9 cellular contexts compared by ENCODE assay signal in the genomic region with DNA sequence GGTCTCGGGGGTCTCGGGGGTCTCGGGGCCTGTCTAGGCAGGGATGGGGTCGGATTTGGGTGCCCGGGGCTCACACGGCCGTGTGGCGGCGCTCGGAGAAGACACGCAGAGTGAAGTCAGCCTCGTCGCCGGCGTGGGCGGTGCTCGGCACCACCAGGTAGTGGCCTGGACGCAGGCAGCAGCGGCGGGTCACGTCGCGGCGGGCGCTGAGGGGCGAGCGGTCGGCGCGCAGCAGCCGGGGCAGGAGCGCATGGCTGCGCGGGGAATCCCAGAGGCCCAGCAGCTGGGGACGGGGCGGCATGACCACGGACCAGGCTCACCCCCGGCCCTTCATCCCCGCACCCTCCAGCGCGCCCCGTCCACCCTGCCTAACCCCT. TPM values are rescaled to one million over a fixed set of nuclear protein-coding genes. Genes with fewer than 3 reads are reported as not detected.
A peak's percentile ranks its signal among the peaks of the same experiment; 100 is the strongest.
DNase-seq lines count a peak whose midpoint lies in the region; ATAC-seq, FAIRE-seq and TF ChIP-seq lines count a peak whose summit lies in the region.
"Had no signal": no experiment of that assay in that cellular context is flagged by ENCODE, and none has a peak within 500 bp of the region (broad histone marks: within the 10 kb centered on the region; RNA-seq: fewer than 3 reads in every experiment).

No MANE protein-coding gene starts in this region.

- TF ChIP-seq POLR2A in endothelial cell of umbilical vein (IDR thresholded peaks at IDR 0.05; ENCODE audit: low read depth, low read length), result no peak

- peaks cover 9% of the 10 kb centered on the region for H3K36me3 Mint-ChIP-seq in nephron progenitor cell (ENCODE audit: low read depth)

- peaks cover 13% of the 10 kb centered on the region for H3K4me1 Mint-ChIP-seq in nephron progenitor cell

- no peak overlapping the region for H3K9ac ChIP-seq in HUES6 (ENCODE audit: low read length)
- H3K9ac ChIP-seq in endothelial cell of umbilical vein (replicated peaks; ENCODE audit: extremely low read depth, insufficient read depth, low read length), result no peak overlapping the region

- no peak overlapping the region for H3K27ac Mint-ChIP-seq in nephron progenitor cell

- dilution Hi-C loops in endothelial cell of umbilical vein (cut with MboI; ENCODE audit: extremely low pct_ligation_motif_present, low sequenced_read_pairs), result no loop called here

- H3K9me1 ChIP-seq in endothelial cell of umbilical vein (replicated peaks; ENCODE audit: control insufficient read depth, extremely low read depth, insufficient read depth, low read length), result no peaks in the 10 kb centered on the region

- H4K20me1 ChIP-seq in endothelial cell of umbilical vein (replicated peaks; ENCODE audit: control insufficient read depth, extremely low read depth, insufficient read depth, low read length), result no peaks in the 10 kb centered on the region

- peaks cover 28% of the 10 kb centered on the region for H3K27me3 Mint-ChIP-seq in nephron progenitor cell (ENCODE audit: low read depth, poor library complexity)

- no peaks in the 10 kb centered on the region for H3K9me3 Mint-ChIP-seq in nephron progenitor cell

- no peak for ATAC-seq in GM18861 (IDR thresholded peaks at IDR 0.05; ENCODE audit: unreplicated experiment)

- H3K4me3 ChIP-seq in AG10803 (ENCODE audit: low read length), result peak overlapping the region; percentile 43
- peak overlapping the region; percentile 68 for H3K4me3 ChIP-seq in HUES6 (ENCODE audit: low read depth, low read length)
- peak overlapping the region in 1 of 3 experiments; percentile 37 for H3K4me3 ChIP-seq in endothelial cell of umbilical vein (replicated peaks in 1 of 3; ENCODE audit: insufficient read depth in 1 of 3, low read depth in 1 of 3, low read length in 3 of 3)

- H3K27ac ChIP-seq in HUES6 (ENCODE audit: low read depth, low read length), result no peak overlapping the region
- H3K27ac ChIP-seq in endothelial cell of umbilical vein (ENCODE audit: insufficient read depth, low read depth, low read length), result no peak overlapping the region

- DNase-seq in AG10803 (ENCODE audit: low read depth) (peak; percentile 16), endothelial cell of umbilical vein (ENCODE audit: low read depth, low spot score) (no peak), nephron progenitor cell (peak; percentile 58), ureter (ENCODE audit: low spot score) (peak; percentile 69), NK-92 (lab: John Stamatoyannopoulos, UW; ENCODE audit: unreplicated experiment) (no peak)
- peak; percentile 60 for DNase-seq in activated CD4-positive, alpha-beta T cell treated with anti-CD3 and anti-CD28 coated beads, Interleukin-2, amount 50 U/mL, for 1 hour

- CTCF ChIA-PET in endothelial cell of umbilical vein (lab: Charles Lee), result interaction anchor here (2.3 kb wide), 1 partner anchor 33 kb away, joined by 7 read pairs; no protein-coding TSS in a partner anchor

- no TSS peak for BruUV-seq in endothelial cell of umbilical vein (replicated peaks; lab: Mats Ljungman, UMichigan)

- TF ChIP-seq CTCF in AG10803 (conservative IDR thresholded peaks at IDR 0.05; ENCODE audit: low read length), result no peak
- no peak for TF ChIP-seq CTCF in endothelial cell of umbilical vein (IDR thresholded peaks at IDR 0.05; ENCODE audit: extremely low read depth in 1 of 2, insufficient read depth in 1 of 2, low read depth in 1 of 2, low read length in 2 of 2)
- TF ChIP-seq CTCF in nephron progenitor cell (IDR thresholded peaks at IDR 0.05), result no peak

- H3K4me1 ChIP-seq in HUES6 (ENCODE audit: control insufficient read depth, insufficient read depth, low read length) (peaks cover 14% of the 10 kb centered on the region; the same call in 1 of the 2 replicates), endothelial cell of umbilical vein (ENCODE audit: control insufficient read depth, extremely low read depth, insufficient read depth, low read length) (peaks cover 17% of the 10 kb centered on the region)

- peak overlapping the region; percentile 27 for H2AFZ ChIP-seq in endothelial cell of umbilical vein (ENCODE audit: low read depth, low read length)

- H3K79me2 ChIP-seq in endothelial cell of umbilical vein (ENCODE audit: control insufficient read depth, insufficient read depth, low read length), result no peaks in the 10 kb centered on the region

- H3K36me3 ChIP-seq in HUES6 (ENCODE audit: control insufficient read depth, insufficient read depth, low read length) (peaks cover 15% of the 10 kb centered on the region), endothelial cell of umbilical vein (ENCODE audit: control insufficient read depth in 2 of 2, extremely low read depth in 1 of 2, insufficient read depth in 2 of 2, low read length in 2 of 2) (peaks cover 3 to 4% of the 10 kb centered on the region in 2 experiments)

- POLR2A ChIA-PET in endothelial cell of umbilical vein (lab: Charles Lee), result no interaction called here

- H3K9me3 ChIP-seq in HUES6 (ENCODE audit: control insufficient read depth, insufficient read depth, low read depth, low read length) (no peaks in the 10 kb centered on the region), endothelial cell of umbilical vein (replicated peaks; ENCODE audit: control insufficient read depth, insufficient read depth, low read length) (no peaks in the 10 kb centered on the region)

- peak overlapping the region; percentile 40 for H3K4me3 Mint-ChIP-seq in nephron progenitor cell

- intact Hi-C loops in endothelial cell of umbilical vein (cut with micrococcal nuclease), result loop anchor here (5.0 kb wide), 1 partner anchor 96 kb away; a partner anchor contains a TSS

- no peak for FAIRE-seq in endothelial cell of umbilical vein (lab: Jason Lieb, UNC)

- H3K4me2 ChIP-seq in endothelial cell of umbilical vein (ENCODE audit: insufficient read depth, low read length), result no peak overlapping the region

- H3K27me3 ChIP-seq in HUES6 (ENCODE audit: control insufficient read depth, insufficient read depth, low read length), result peaks cover 12% of the 10 kb centered on the region
- H3K27me3 ChIP-seq in endothelial cell of umbilical vein (ENCODE audit: control insufficient read depth in 2 of 2, insufficient read depth in 2 of 2, low read length in 2 of 2), result no peaks in the 10 kb centered on the region

TF ChIP-seq in endothelial cell of umbilical vein, 7 proteins besides CTCF, POLR2A, EP300 and RAD21:
- TF ChIP-seq MYC (IDR thresholded peaks at IDR 0.05; ENCODE audit: low read depth, low read length), result no peak
- no peak for TF ChIP-seq FOS (IDR thresholded peaks at IDR 0.05; ENCODE audit: borderline replicate concordance, insufficient read depth, low read length)
- no peak for TF ChIP-seq JUN (IDR thresholded peaks at IDR 0.05; ENCODE audit: borderline replicate concordance, insufficient read depth, insufficient read length, low read depth)
- TF ChIP-seq GATA2 (IDR thresholded peaks at IDR 0.05; ENCODE audit: insufficient read depth, insufficient read length, low read depth, low read length), result no peak
- no peak for TF ChIP-seq POLR2AphosphoS5 (IDR thresholded peaks at IDR 0.05; ENCODE audit: insufficient read depth, low read depth, low read length)
- TF ChIP-seq, protein P1, sequence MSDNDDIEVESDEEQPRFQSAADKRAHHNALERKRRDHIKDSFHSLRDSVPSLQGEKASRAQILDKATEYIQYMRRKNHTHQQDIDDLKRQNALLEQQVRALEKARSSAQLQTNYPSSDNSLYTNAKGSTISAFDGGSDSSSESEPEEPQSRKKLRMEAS (IDR thresholded peaks at IDR 0.05; ENCODE audit: insufficient read depth, insufficient read length), result no peak
- TF ChIP-seq EZH2 (IDR thresholded peaks at IDR 0.05; ENCODE audit: borderline replicate concordance, low read depth, low read length, severe bottlenecking), result no peak

RNA-seq across cellular contexts. Expression of a gene that starts 8.2 kb away (rescaled TPM):
- total RNA-seq in endothelial cell of umbilical vein (not detected in 2 replicates), ureter (27.6 TPM)
- 0.35 and 0.45 TPM in 2 replicates for polyA plus RNA-seq in endothelial cell of umbilical vein
- polyA plus RNA-seq in endothelial cell of umbilical vein (2011; cell fraction: cytosol; rRNA removed), result 0.18 and 0.23 TPM in 2 replicates
- 1.5 and 5.0 TPM in 2 replicates for polyA plus RNA-seq in endothelial cell of umbilical vein (2011; cell fraction: nucleus; rRNA removed)
- 0.11 and 0.65 TPM in 2 replicates for polyA plus RNA-seq in endothelial cell of umbilical vein (2012)
- polyA minus RNA-seq in endothelial cell of umbilical vein, result 0.19 and 0.32 TPM in 2 replicates
- not detected for polyA minus RNA-seq in endothelial cell of umbilical vein (2011; cell fraction: cytosol; rRNA and poly(A)+ RNA removed)
- polyA minus RNA-seq in endothelial cell of umbilical vein (2011; cell fraction: nucleus; rRNA and poly(A)+ RNA removed), result not detected in 2 replicates
- total RNA-seq: dermis microvascular lymphatic vessel endothelial cell had no signal

RNA-seq across cellular contexts. Expression of a gene that starts 37.3 kb away (rescaled TPM):
- total RNA-seq in endothelial cell of umbilical vein (not detected in 2 replicates), ureter (not detected)
- polyA plus RNA-seq in endothelial cell of umbilical vein, result not detected in 2 replicates
- polyA plus RNA-seq in endothelial cell of umbilical vein (2011; cell fraction: cytosol; rRNA removed), result not detected in 2 replicates
- polyA plus RNA-seq in endothelial cell of umbilical vein (2011; cell fraction: nucleus; rRNA removed), result not detected in 2 replicates
- not detected in 2 replicates for polyA plus RNA-seq in endothelial cell of umbilical vein (2012)
- not detected in 2 replicates for polyA minus RNA-seq in endothelial cell of umbilical vein
- not detected for polyA minus RNA-seq in endothelial cell of umbilical vein (2011; cell fraction: cytosol; rRNA and poly(A)+ RNA removed)
- not detected in 2 replicates for polyA minus RNA-seq in endothelial cell of umbilical vein (2011; cell fraction: nucleus; rRNA and poly(A)+ RNA removed)
- total RNA-seq: dermis microvascular lymphatic vessel endothelial cell had no signal

RNA-seq across cellular contexts. Expression of a gene that starts 53.0 kb away (rescaled TPM):
- total RNA-seq in endothelial cell of umbilical vein (not detected in 2 replicates), ureter (not detected)
- not detected in 2 replicates for polyA plus RNA-seq in endothelial cell of umbilical vein
- not detected in 2 replicates for polyA plus RNA-seq in endothelial cell of umbilical vein (2011; cell fraction: cytosol; rRNA removed)
- 0.81 TPM in 1 of 2 replicates, not detected in the other for polyA plus RNA-seq in endothelial cell of umbilical vein (2011; cell fraction: nucleus; rRNA removed)
- not detected in 2 replicates for polyA plus RNA-seq in endothelial cell of umbilical vein (2012)
- not detected in 2 replicates for polyA minus RNA-seq in endothelial cell of umbilical vein
- polyA minus RNA-seq in endothelial cell of umbilical vein (2011; cell fraction: cytosol; rRNA and poly(A)+ RNA removed), result not detected
- polyA minus RNA-seq in endothelial cell of umbilical vein (2011; cell fraction: nucleus; rRNA and poly(A)+ RNA removed), result not detected in 2 replicates

Comparison
In these comparisons a context has a peak if more than half of its experiments do, and no peak if none do; other contexts are left out.
1. DNase-seq: peak in AG10803 (single experiment), activated CD4-positive, alpha-beta T cell treated with anti-CD3 and anti-CD28 coated beads, Interleukin-2, amount 50 U/mL, for 1 hour (single experiment), nephron progenitor cell (single experiment) and ureter (single experiment); none in endothelial cell of umbilical vein (single experiment) and NK-92 (single experiment).
2. RNA of a gene that starts 8.2 kb away (total RNA-seq): 27.6 TPM in ureter (single experiment); not detected in endothelial cell of umbilical vein; every median in the first group is over 10 times any median in the second.